10 cellular contexts compared by ENCODE assay signal in the genomic region with DNA sequence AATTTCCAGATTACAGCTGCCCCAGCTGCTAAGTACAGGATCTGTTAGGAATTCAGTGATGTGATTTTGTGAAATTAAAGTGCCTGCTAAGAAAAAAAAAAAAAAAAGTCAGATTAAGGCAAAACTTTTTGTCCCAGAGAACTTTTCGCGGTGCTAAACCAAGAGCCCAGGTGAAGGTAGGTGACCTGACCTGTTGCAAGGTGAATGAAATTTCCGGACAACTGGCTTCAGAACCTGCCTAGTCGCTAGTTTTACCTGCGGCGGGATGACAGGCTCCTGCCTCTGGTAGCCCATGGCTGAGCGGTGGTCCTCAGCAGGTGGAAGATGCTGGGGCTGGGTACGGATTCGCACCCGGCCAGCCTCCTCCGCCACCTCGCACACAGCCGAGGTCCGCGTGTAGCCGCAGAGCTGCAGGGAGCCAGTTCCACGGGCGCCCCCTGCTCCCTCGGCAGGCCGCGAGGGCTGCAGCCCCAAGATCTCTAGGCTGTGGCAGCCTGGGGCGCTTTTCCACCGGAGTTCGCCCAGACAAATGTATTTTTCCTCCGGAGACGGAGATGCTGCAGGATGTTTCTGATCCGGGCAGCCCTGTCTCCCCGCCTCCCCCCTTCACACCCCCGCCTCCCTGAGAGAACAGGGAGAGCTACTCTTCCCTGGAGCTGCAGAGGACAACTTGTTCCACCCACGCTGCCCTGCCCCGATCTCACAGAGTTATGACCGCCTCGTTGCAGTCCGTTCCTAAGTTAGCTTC. TPM values are rescaled to one million over a fixed set of nuclear protein-coding genes. Genes with fewer than 3 reads are reported as not detected.
A peak's percentile ranks its signal among the peaks of the same experiment; 100 is the strongest.
DNase-seq lines count a peak whose midpoint lies in the region; ATAC-seq and TF ChIP-seq lines count a peak whose summit lies in the region.
"Had no signal": no experiment of that assay in that cellular context is flagged by ENCODE, and none has a peak within 500 bp of the region (broad histone marks: within the 10 kb centered on the region; RNA-seq: fewer than 3 reads in every experiment).

A gene with protein sequence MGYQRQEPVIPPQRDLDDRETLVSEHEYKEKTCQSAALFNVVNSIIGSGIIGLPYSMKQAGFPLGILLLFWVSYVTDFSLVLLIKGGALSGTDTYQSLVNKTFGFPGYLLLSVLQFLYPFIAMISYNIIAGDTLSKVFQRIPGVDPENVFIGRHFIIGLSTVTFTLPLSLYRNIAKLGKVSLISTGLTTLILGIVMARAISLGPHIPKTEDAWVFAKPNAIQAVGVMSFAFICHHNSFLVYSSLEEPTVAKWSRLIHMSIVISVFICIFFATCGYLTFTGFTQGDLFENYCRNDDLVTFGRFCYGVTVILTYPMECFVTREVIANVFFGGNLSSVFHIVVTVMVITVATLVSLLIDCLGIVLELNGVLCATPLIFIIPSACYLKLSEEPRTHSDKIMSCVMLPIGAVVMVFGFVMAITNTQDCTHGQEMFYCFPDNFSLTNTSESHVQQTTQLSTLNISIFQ (minus strand): TSS at position 572 of the 748 bp plus-strand sequence. CDS start 278 bp downstream, at position 294.

- H3K14ac ChIP-seq in H9 (ENCODE audit: insufficient read depth, low read length), result no peak within 1 kb of the TSS; the same call in 1 of the 2 replicates

- no peak within 1 kb of the TSS for H3K23ac ChIP-seq in H9 (ENCODE audit: insufficient read length, low read depth, low read length)

- H2AK5ac ChIP-seq in H9 (ENCODE audit: insufficient read length, low read length), result no peak within 1 kb of the TSS

- no peaks in the 10 kb centered on the region for H3K36me3 ChIP-seq in smooth muscle cell (ENCODE audit: low read depth)
- H3K36me3 ChIP-seq: SJCRH30 had no signal

- H4K8ac ChIP-seq in H9 (replicated peaks; ENCODE audit: insufficient read length, low read depth, low read length), result no peak within 1 kb of the TSS

- no CpG with 5 or more reads among the region's 34 CpGs for WGBS in H9 (ENCODE audit: extremely low coverage, insufficient read length, low lambda C conversion rate)
- WGBS in smooth muscle cell (ENCODE audit: low lambda C conversion rate), result 52% methylated on average over 27 of the region's 34 CpGs

- H2BK20ac ChIP-seq in H9 (ENCODE audit: low read depth, low read length, poor library complexity, severe bottlenecking), result no peak within 1 kb of the TSS

- H4K20me1 ChIP-seq in H9 (ENCODE audit: control insufficient read depth, insufficient read depth, insufficient read length), result no peaks in the 10 kb centered on the region
- H4K20me1 ChIP-seq in smooth muscle cell (ENCODE audit: low read depth), result no peaks in the 10 kb centered on the region

- H3K4me2 ChIP-seq in H9 (ENCODE audit: insufficient read depth, insufficient read length, low read length), result no peak within 1 kb of the TSS
- H3K4me2 ChIP-seq in smooth muscle cell, result peak within 1 kb of the TSS; percentile 33

- H4K91ac ChIP-seq in H9 (ENCODE audit: insufficient read length, low read depth, low read length), result no peak within 1 kb of the TSS

- H3K36me3 Mint-ChIP-seq in H9 (ENCODE audit: insufficient read depth in 1 of 3, low read depth in 3 of 3), result no peaks in the 10 kb centered on the region

- H3K79me2 ChIP-seq in H9 (ENCODE audit: insufficient read depth, low read length), result no peaks in the 10 kb centered on the region
- no peaks in the 10 kb centered on the region for H3K79me2 ChIP-seq in smooth muscle cell (ENCODE audit: low read depth)

- H2BK15ac ChIP-seq in H9 (ENCODE audit: low read depth, low read length), result no peak within 1 kb of the TSS

- H3K4me3 ChIP-seq in cardiac fibroblast (replicated peaks in 1 of 2; ENCODE audit: low read depth in 2 of 2, low read length in 2 of 2), result peak within 1 kb of the TSS; percentile 17 to 51
- H3K4me3 ChIP-seq in smooth muscle cell, result no peak within 1 kb of the TSS
- H3K4me3 ChIP-seq: SJCRH30 had no signal

- no peak for TF ChIP-seq CTCF in H9 (conservative IDR thresholded peaks at IDR 0.05)
- peak; percentile 23 for TF ChIP-seq CTCF in cardiac fibroblast (IDR thresholded peaks at IDR 0.05; ENCODE audit: low read depth, low read length)
- TF ChIP-seq CTCF in smooth muscle cell (IDR thresholded peaks at IDR 0.05; ENCODE audit: borderline replicate concordance, insufficient read depth, poor library complexity, severe bottlenecking), result no peak

- no peak within 1 kb of the TSS for H3K56ac ChIP-seq in H9 (ENCODE audit: insufficient read length, low read depth, low read length)

- ATAC-seq in left colon (peak; percentile 70), HG02885 (IDR thresholded peaks at IDR 0.05; ENCODE audit: poor library complexity, unreplicated experiment) (no peak), HG03565 (IDR thresholded peaks at IDR 0.05; ENCODE audit: unreplicated experiment) (no peak), HG03196 (IDR thresholded peaks at IDR 0.05; ENCODE audit: unreplicated experiment) (no peak)

- peaks cover 1% of the 10 kb centered on the region; the same call in 1 of the 2 replicates for H3K27me3 Mint-ChIP-seq in H9 (ENCODE audit: low read depth)

- no peak within 1 kb of the TSS for H2BK120ac ChIP-seq in H9 (ENCODE audit: low read depth, low read length, poor library complexity, severe bottlenecking)

- H3F3A ChIP-seq in smooth muscle cell (ENCODE audit: low read depth), result no peaks in the 10 kb centered on the region

- peaks cover 0 to 3% of the 10 kb centered on the region in 2 experiments; a peak in 1 of 4 replicates for H3K4me1 Mint-ChIP-seq in H9
- H3K4me1 Mint-ChIP-seq: central memory CD8-positive, alpha-beta T cell had no signal

- no peak within 1 kb of the TSS; a peak in 1 of 5 replicates for H3K4me3 Mint-ChIP-seq in H9
- H3K4me3 Mint-ChIP-seq: central memory CD8-positive, alpha-beta T cell had no signal

- H3K4me1 ChIP-seq in H9 (ENCODE audit: insufficient read depth, low read length), result no peaks in the 10 kb centered on the region
- H3K4me1 ChIP-seq in smooth muscle cell (ENCODE audit: low read depth), result no peaks in the 10 kb centered on the region
- H3K4me1 ChIP-seq: SJCRH30 had no signal

- H3K27ac ChIP-seq in H9 (ENCODE audit: insufficient read length, low read depth, low read length), result no peak within 1 kb of the TSS
- no peak within 1 kb of the TSS for H3K27ac ChIP-seq in smooth muscle cell (ENCODE audit: low read depth)
- H3K27ac ChIP-seq: SJCRH30 had no signal

- no peak within 1 kb of the TSS for H4K5ac ChIP-seq in H9 (ENCODE audit: insufficient read length, low read depth, low read length)

- peak within 1 kb of the TSS in 2 of 3 experiments; percentile 63 to 75; a peak in 3 of 7 replicates for H3K27ac Mint-ChIP-seq in H9

- H3K18ac ChIP-seq in H9 (ENCODE audit: insufficient read length, low read depth, low read length), result no peak within 1 kb of the TSS

- no peak within 1 kb of the TSS for H2BK12ac ChIP-seq in H9 (ENCODE audit: insufficient read length, low read depth, low read length)

- H3K9me3 Mint-ChIP-seq in H9, result no peaks in the 10 kb centered on the region
- H3K9me3 Mint-ChIP-seq: central memory CD8-positive, alpha-beta T cell had no signal

- H3T11ph ChIP-seq in H9 (ENCODE audit: low read length), result no peak within 1 kb of the TSS

- H3K23me2 ChIP-seq in H9 (ENCODE audit: insufficient read length, low read depth, low read length, poor library complexity, severe bottlenecking), result no peaks in the 10 kb centered on the region

- no peak within 1 kb of the TSS for H2BK5ac ChIP-seq in H9 (ENCODE audit: insufficient read length, low read length)

- H3K9ac ChIP-seq in H9 (ENCODE audit: extremely low read depth, insufficient read length, low read length), result no peak within 1 kb of the TSS
- no peak within 1 kb of the TSS for H3K9ac ChIP-seq in smooth muscle cell (ENCODE audit: low read depth)

- H3K9me3 ChIP-seq in H9 (ENCODE audit: control insufficient read depth, low read depth, low read length) (no peaks in the 10 kb centered on the region), smooth muscle cell (replicated peaks; ENCODE audit: low read depth) (no peaks in the 10 kb centered on the region)
- H3K9me3 ChIP-seq: SJCRH30 had no signal

- peak; percentile 41 for DNase-seq in H9
- DNase-seq in cardiac fibroblast (ENCODE audit: low read depth in 2 of 2), result peak; percentile 5 to 14
- peak; percentile 34 to 38 for DNase-seq in left colon
- DNase-seq in smooth muscle cell (lab: John Stamatoyannopoulos, UW; ENCODE audit: unreplicated experiment), result no peak
- DNase-seq in NCI-H1048 (lab: John Stamatoyannopoulos, UW), result no peak
- DNase-seq: SJCRH30 had no signal

- H3K27me3 ChIP-seq in H9 (ENCODE audit: insufficient read depth, low read length) (no peaks in the 10 kb centered on the region), smooth muscle cell (ENCODE audit: low read depth) (no peaks in the 10 kb centered on the region)
- H3K27me3 ChIP-seq: SJCRH30 had no signal

- H2AFZ ChIP-seq in H9 (ENCODE audit: low read length) (no peak within 1 kb of the TSS), smooth muscle cell (ENCODE audit: low read depth) (no peak within 1 kb of the TSS)

- H3K79me1 ChIP-seq in H9 (ENCODE audit: insufficient read depth, low read depth, low read length, poor library complexity, severe bottlenecking), result no peaks in the 10 kb centered on the region

- no peak within 1 kb of the TSS for H3K4ac ChIP-seq in H9 (ENCODE audit: low read depth, low read length)

- intact Hi-C loops in left colon (cut with DNase I, micrococcal nuclease), result no loop called here

RNA-seq across cellular contexts. Expression of the gene that starts here (rescaled TPM):
- total RNA-seq in H9 (2021) (not detected in 2 replicates), left colon (1 to 10 TPM; 3.7 to 5.7 TPM), smooth muscle cell (not detected in 2 replicates)
- not detected in 2 replicates for polyA plus RNA-seq in smooth muscle cell

Comparison
In these comparisons a context has a peak if more than half of its experiments do, and no peak if none do; other contexts are left out.
1. Peak in DNase-seq in H9; RNA of the gene not detected or under 1 TPM.
2. DNase-seq: peak in cardiac fibroblast (2 of 2) and left colon (2 of 2); none in smooth muscle cell (single experiment) and NCI-H1048 (single experiment).